16 cellular contexts compared by ENCODE assay signal in genomic region chrX:48966796-48967579, GRCh38. TPM values are rescaled to one million over a fixed set of nuclear protein-coding genes. Genes with fewer than 3 reads are reported as not detected.
A peak's percentile ranks its signal among the peaks of the same experiment; 100 is the strongest.
DNase-seq lines count a peak whose midpoint lies in the region; ATAC-seq, FAIRE-seq and TF ChIP-seq lines count a peak whose summit lies in the region.
"Had no signal": no experiment of that assay in that cellular context is flagged by ENCODE, and none has a peak within 500 bp of the region (broad histone marks: within the 10 kb centered on the region; RNA-seq: fewer than 3 reads in every experiment).

No MANE protein-coding gene starts in this region.

- DNase-seq in AG04450 (ENCODE audit: low read depth, low spot score) (no peak), HK-2 (ENCODE audit: unreplicated experiment) (peak; percentile 35), astrocyte (ENCODE audit: low read depth) (peak; percentile 37), islet precursor cell (peak; percentile 62), NCI-H2227 (lab: John Stamatoyannopoulos, UW; ENCODE audit: unreplicated experiment) (no peak), NCI-H510A treated with DMSO at 0.1 percent for 48 hours (lab: John Stamatoyannopoulos, UW) (no peak)
- DNase-seq in activated CD4-positive, CD25-positive, alpha-beta regulatory T cell treated with anti-CD3 and anti-CD28 coated beads, Interleukin-2, amount 50 U/mL, for 72 hours: no peak
- DNase-seq: anterior cingulate cortex, dermis blood vessel endothelial cell, NCI-H1694 treated with DMSO at 0.1 percent for 48 hours, OCI-M1, transverse colon, WERI-Rb-1 had no signal

- no peaks in the 10 kb centered on the region for H4K20me1 ChIP-seq in astrocyte (ENCODE audit: insufficient read depth, low read length)

- CTCF ChIA-PET in AG04450 (lab: Charles Lee): no interaction called here

- H3K36me3 Mint-ChIP-seq in astrocyte (ENCODE audit: low read depth, unreplicated experiment): peaks cover 2% of the 10 kb centered on the region

- peak overlapping the region; percentile 39 for H3K27ac ChIP-seq in AG04450 (ENCODE audit: low read depth, low read length)
- no peak overlapping the region for H3K27ac ChIP-seq in astrocyte (ENCODE audit: low read depth, low read length)
- H3K27ac ChIP-seq: skin epidermis, transverse colon, WERI-Rb-1 had no signal

- no peaks in the 10 kb centered on the region for H3K27me3 Mint-ChIP-seq in astrocyte (ENCODE audit: low read depth, unreplicated experiment)

- H3K4me3 ChIP-seq in AG04450 (ENCODE audit: low read depth, low read length) (no peak overlapping the region), astrocyte (ENCODE audit: insufficient read depth, low read depth, low read length) (no peak overlapping the region)
- H3K4me3 ChIP-seq: skin epidermis, transverse colon had no signal

- H3K4me1 ChIP-seq in astrocyte (ENCODE audit: insufficient read depth, low read length): peaks cover 13% of the 10 kb centered on the region

- peaks cover 5% of the 10 kb centered on the region for H3K4me1 Mint-ChIP-seq in astrocyte (ENCODE audit: low read depth, unreplicated experiment)

- FAIRE-seq in astrocyte (lab: Jason Lieb, UNC): no peak

- peak overlapping the region; percentile 55 for H3K9ac ChIP-seq in astrocyte (ENCODE audit: low read length)

- TF ChIP-seq CTCF in AG04450 (IDR thresholded peaks at IDR 0.05; ENCODE audit: low read depth, low read length) (no peak), astrocyte (IDR thresholded peaks at IDR 0.05; ENCODE audit: insufficient read depth, low read depth, low read length) (no peak)

- ATAC-seq in GM21447 (IDR thresholded peaks at IDR 0.05; ENCODE audit: unreplicated experiment): no peak
- ATAC-seq: stimulated activated effector memory CD8-positive, alpha-beta T cell treated with anti-CD3 and anti-CD28 coated beads, Interleukin-12 subunit alpha, Interleukin-12 subunit beta, amount 100 ng/mL, for 72 hours had no signal

- H3K79me2 ChIP-seq in astrocyte (ENCODE audit: insufficient read depth, low read length): no peaks in the 10 kb centered on the region

- H3K27ac Mint-ChIP-seq in astrocyte (ENCODE audit: unreplicated experiment): no peak overlapping the region
- H3K27ac Mint-ChIP-seq: stimulated activated effector memory CD8-positive, alpha-beta T cell treated with anti-CD3 and anti-CD28 coated beads, Interleukin-12 subunit alpha, Interleukin-12 subunit beta, amount 100 ng/mL, for 72 hours had no signal

- peak overlapping the region; percentile 10 for H3K4me3 Mint-ChIP-seq in astrocyte (ENCODE audit: unreplicated experiment)
- H3K4me3 Mint-ChIP-seq: stimulated activated effector memory CD8-positive, alpha-beta T cell treated with anti-CD3 and anti-CD28 coated beads, Interleukin-12 subunit alpha, Interleukin-12 subunit beta, amount 100 ng/mL, for 72 hours had no signal

- peak overlapping the region; percentile 66 for H3K4me2 ChIP-seq in astrocyte (ENCODE audit: low read length)

- no peaks in the 10 kb centered on the region for H3K9me3 Mint-ChIP-seq in astrocyte (ENCODE audit: unreplicated experiment)
- H3K9me3 Mint-ChIP-seq: stimulated activated effector memory CD8-positive, alpha-beta T cell treated with anti-CD3 and anti-CD28 coated beads, Interleukin-12 subunit alpha, Interleukin-12 subunit beta, amount 100 ng/mL, for 72 hours had no signal

- H2AFZ ChIP-seq in astrocyte (ENCODE audit: low read depth, low read length): peak overlapping the region; percentile 18

- no peaks in the 10 kb centered on the region; the same call in 1 of the 2 replicates for H3K9me3 ChIP-seq in AG04450 (ENCODE audit: control insufficient read depth, insufficient read depth, low read length)
- H3K9me3 ChIP-seq in astrocyte (ENCODE audit: insufficient read depth, low read depth, low read length): no peaks in the 10 kb centered on the region
- H3K9me3 ChIP-seq: transverse colon had no signal

- no peaks in the 10 kb centered on the region for H3K36me3 ChIP-seq in astrocyte (ENCODE audit: insufficient read depth, low read length)
- H3K36me3 ChIP-seq: transverse colon, WERI-Rb-1 had no signal

- no peaks in the 10 kb centered on the region for H3K27me3 ChIP-seq in AG04450 (ENCODE audit: control insufficient read depth, insufficient read depth, low read length)
- H3K27me3 ChIP-seq in astrocyte (ENCODE audit: insufficient read depth, low read length): no peaks in the 10 kb centered on the region
- H3K27me3 ChIP-seq: transverse colon had no signal

- POLR2A ChIA-PET in AG04450 (lab: Yijun Ruan, JAX): interaction anchor here (0.6 to 0.9 kb wide), 4 partner anchors 8 to 107 kb away, joined by 3 to 4 read pairs (median 4); partner anchors contain the start of genes PQBP1, PRAF2 and TIMM17B

RNA-seq across cellular contexts. Expression of gene KCND1, which starts 4.7 kb away (rescaled TPM):
- 1.2 and 1.5 TPM in 2 replicates for polyA plus RNA-seq in AG04450 (2011; rRNA removed)
- 2.9 and 4.3 TPM in 2 replicates for polyA minus RNA-seq in AG04450 (2011; rRNA and poly(A)+ RNA removed)
- 5.2 and 5.6 TPM in 2 replicates for total RNA-seq in astrocyte

RNA-seq across cellular contexts. Expression of gene OTUD5, which starts 9.6 kb away (rescaled TPM):
- polyA plus RNA-seq in AG04450 (2011; rRNA removed): 51.3 and 52.0 TPM in 2 replicates
- 38.7 and 56.4 TPM in 2 replicates for polyA minus RNA-seq in AG04450 (2011; rRNA and poly(A)+ RNA removed)
- 56.1 and 62.5 TPM in 2 replicates for total RNA-seq in astrocyte

RNA-seq across cellular contexts. Expression of gene GRIPAP1, which starts 35.1 kb away (rescaled TPM):
- 24.3 and 25.0 TPM in 2 replicates for polyA plus RNA-seq in AG04450 (2011; rRNA removed)
- polyA minus RNA-seq in AG04450 (2011; rRNA and poly(A)+ RNA removed): 18.3 and 21.1 TPM in 2 replicates
- total RNA-seq in astrocyte: 41.7 and 43.4 TPM in 2 replicates

RNA-seq across cellular contexts. Expression of gene PIM2, which starts 48.2 kb away (rescaled TPM):
- 3.8 TPM in 2 replicates for polyA plus RNA-seq in AG04450 (2011; rRNA removed)
- 4.5 and 7.9 TPM in 2 replicates for polyA minus RNA-seq in AG04450 (2011; rRNA and poly(A)+ RNA removed)
- 12.5 and 13.4 TPM in 2 replicates for total RNA-seq in astrocyte

RNA-seq across cellular contexts. Expression of gene SLC35A2, which starts 55.5 kb away (rescaled TPM):
- polyA plus RNA-seq in AG04450 (2011; rRNA removed): 39.2 and 47.5 TPM in 2 replicates
- 39.5 and 51.0 TPM in 2 replicates for polyA minus RNA-seq in AG04450 (2011; rRNA and poly(A)+ RNA removed)
- total RNA-seq in astrocyte: 54.3 and 60.8 TPM in 2 replicates

Comparison
In these comparisons a context has a peak if more than half of its experiments do, and no peak if none do; other contexts are left out.
1. DNase-seq: peak in HK-2 (single experiment), astrocyte (single experiment) and islet precursor cell (single experiment); none in AG04450 (single experiment), NCI-H2227 (single experiment), activated CD4-positive, CD25-positive, alpha-beta regulatory T cell treated with anti-CD3 and anti-CD28 coated beads, Interleukin-2, amount 50 U/mL, for 72 hours (single experiment) and NCI-H510A treated with DMSO at 0.1 percent for 48 hours (single experiment).